Comparison of ENCODE assay signal across 1 cellular context in the genomic region with DNA sequence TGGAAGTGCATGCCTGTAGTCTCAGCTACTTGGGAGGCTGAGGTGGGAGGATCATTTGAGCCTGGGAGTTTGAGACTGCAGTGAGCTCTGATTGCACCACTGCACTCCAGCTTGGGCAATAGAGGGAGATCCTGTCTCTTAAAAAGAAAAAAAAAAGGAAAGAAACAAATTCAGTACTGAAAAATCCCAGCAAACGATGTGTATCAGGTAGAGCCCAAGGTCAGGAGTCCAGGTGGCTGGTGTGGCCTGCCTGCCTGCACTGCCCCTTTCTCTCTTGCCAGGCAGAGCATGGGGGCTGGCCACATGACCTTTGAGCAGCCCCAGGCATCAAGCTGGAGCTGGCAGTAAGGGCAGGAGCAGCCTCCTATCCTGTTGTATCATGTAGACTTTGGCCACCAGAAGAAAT.
TF ChIP-seq lines count a peak whose summit lies in the region.

No MANE protein-coding gene starts in this region.

TF ChIP-seq in HepG2, 621 proteins besides CTCF, POLR2A, EP300 and RAD21 (continued from another document and continues in another):
- no peak for TF ChIP-seq HNF1A (IDR thresholded peaks at IDR 0.05; ENCODE audit: low read depth)
- no peak for TF ChIP-seq HNF1A (CRISPR knock-in tag; IDR thresholded peaks at IDR 0.05; ENCODE audit: borderline replicate concordance)
- no peak for TF ChIP-seq ZNF17 (CRISPR knock-in tag; IDR thresholded peaks at IDR 0.05)
- no peak for TF ChIP-seq ZIK1 (CRISPR knock-in tag; IDR thresholded peaks at IDR 0.05; ENCODE audit: borderline replicate concordance, low read depth)
- peak; percentile 21; the same call in 1 of the 2 replicates for TF ChIP-seq FOXP4 (CRISPR knock-in tag; IDR thresholded peaks at IDR 0.05)
- no peak for TF ChIP-seq TMF1 (CRISPR knock-in tag; IDR thresholded peaks at IDR 0.05; ENCODE audit: low read depth)
- no peak for TF ChIP-seq ZNF563 (CRISPR knock-in tag; IDR thresholded peaks at IDR 0.05)
- TF ChIP-seq ZNF788 (CRISPR knock-in tag; IDR thresholded peaks at IDR 0.05; ENCODE audit: borderline replicate concordance), result no peak; the same call in 1 of the 2 replicates
- TF ChIP-seq ZNF44 (CRISPR knock-in tag; IDR thresholded peaks at IDR 0.05), result no peak
- no peak for TF ChIP-seq ZNF446 (CRISPR knock-in tag; IDR thresholded peaks at IDR 0.05)
- no peak for TF ChIP-seq CAMTA2 (CRISPR knock-in tag; IDR thresholded peaks at IDR 0.05; ENCODE audit: borderline replicate concordance)
- no peak for TF ChIP-seq ZNF674 (CRISPR knock-in tag; IDR thresholded peaks at IDR 0.05; ENCODE audit: low read depth)
- TF ChIP-seq ATF7-NPFF (CRISPR knock-in tag; IDR thresholded peaks at IDR 0.05; ENCODE audit: low read depth), result no peak
- no peak; the same call in 1 of the 2 replicates for TF ChIP-seq SOX5 (CRISPR knock-in tag; IDR thresholded peaks at IDR 0.05; ENCODE audit: borderline replicate concordance)
- TF ChIP-seq FOXA1 (IDR thresholded peaks at IDR 0.05), result no peak
- TF ChIP-seq FOXA1 (CRISPR knock-in tag; IDR thresholded peaks at IDR 0.05), result peak; percentile 24; the same call in 1 of the 2 replicates
- TF ChIP-seq KLF6 (CRISPR knock-in tag; IDR thresholded peaks at IDR 0.05), result no peak
- TF ChIP-seq ASH2L (IDR thresholded peaks at IDR 0.05; ENCODE audit: insufficient read length, low read depth, low read length), result peak; percentile 38
- no peak for TF ChIP-seq TGIF2 (CRISPR knock-in tag; IDR thresholded peaks at IDR 0.05)
- no peak for TF ChIP-seq SNRNP70 (IDR thresholded peaks at IDR 0.05; ENCODE audit: low read depth, low read length)
- TF ChIP-seq TRAFD1 (CRISPR knock-in tag; IDR thresholded peaks at IDR 0.05; ENCODE audit: borderline replicate concordance), result no peak
- no peak for TF ChIP-seq ZBTB7A (CRISPR knock-in tag; IDR thresholded peaks at IDR 0.05)
- peak; percentile 67 for TF ChIP-seq ZMYM4 (CRISPR knock-in tag; IDR thresholded peaks at IDR 0.05)
- TF ChIP-seq MIER2 (CRISPR knock-in tag; IDR thresholded peaks at IDR 0.05), result 0 out of 2 replicates have a peak, but pooled peaks have one; percentile 11
- no peak for TF ChIP-seq ZZZ3 (CRISPR knock-in tag; IDR thresholded peaks at IDR 0.05; ENCODE audit: borderline replicate concordance)
- no peak for TF ChIP-seq ZNF773 (CRISPR knock-in tag; IDR thresholded peaks at IDR 0.05; ENCODE audit: borderline replicate concordance)
- TF ChIP-seq ZNF124 (CRISPR knock-in tag; IDR thresholded peaks at IDR 0.05), result no peak
- TF ChIP-seq NCOA2 (CRISPR knock-in tag; IDR thresholded peaks at IDR 0.05), result peak; percentile 42
- TF ChIP-seq MIXL1 (CRISPR knock-in tag; IDR thresholded peaks at IDR 0.05), result no peak
- TF ChIP-seq MATR3 (CRISPR knock-in tag; IDR thresholded peaks at IDR 0.05), result no peak
- no peak for TF ChIP-seq ARNTL (CRISPR knock-in tag; IDR thresholded peaks at IDR 0.05)
- TF ChIP-seq ZNF512B (CRISPR knock-in tag; IDR thresholded peaks at IDR 0.05; ENCODE audit: borderline replicate concordance), result no peak
- TF ChIP-seq TEAD2 (CRISPR knock-in tag; IDR thresholded peaks at IDR 0.05), result no peak
- TF ChIP-seq ZSCAN22 (CRISPR knock-in tag; IDR thresholded peaks at IDR 0.05), result no peak
- TF ChIP-seq GATA4 (IDR thresholded peaks at IDR 0.05; ENCODE audit: borderline replicate concordance, low read depth), result no peak
- TF ChIP-seq, protein P1, sequence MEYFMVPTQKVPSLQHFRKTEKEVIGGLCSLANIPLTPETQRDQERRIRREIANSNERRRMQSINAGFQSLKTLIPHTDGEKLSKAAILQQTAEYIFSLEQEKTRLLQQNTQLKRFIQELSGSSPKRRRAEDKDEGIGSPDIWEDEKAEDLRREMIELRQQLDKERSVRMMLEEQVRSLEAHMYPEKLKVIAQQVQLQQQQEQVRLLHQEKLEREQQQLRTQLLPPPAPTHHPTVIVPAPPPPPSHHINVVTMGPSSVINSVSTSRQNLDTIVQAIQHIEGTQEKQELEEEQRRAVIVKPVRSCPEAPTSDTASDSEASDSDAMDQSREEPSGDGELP (IDR thresholded peaks at IDR 0.05; ENCODE audit: borderline replicate concordance, low read depth), result peak; percentile 50; the same call in 1 of the 2 replicates
- TF ChIP-seq XBP1 (CRISPR knock-in tag; IDR thresholded peaks at IDR 0.05), result no peak
- TF ChIP-seq SPEN (CRISPR knock-in tag; IDR thresholded peaks at IDR 0.05; ENCODE audit: low read depth), result no peak
- TF ChIP-seq ATF5 (CRISPR knock-in tag; IDR thresholded peaks at IDR 0.05; ENCODE audit: low read depth), result no peak
- TF ChIP-seq MAFF (IDR thresholded peaks at IDR 0.05; ENCODE audit: low read depth, low read length), result no peak
- TF ChIP-seq REL (CRISPR knock-in tag; conservative IDR thresholded peaks at IDR 0.05), result no peak
- TF ChIP-seq ZNF232 (CRISPR knock-in tag; IDR thresholded peaks at IDR 0.05; ENCODE audit: borderline replicate concordance), result no peak
- TF ChIP-seq HOXA7 (CRISPR knock-in tag; IDR thresholded peaks at IDR 0.05), result no peak
- TF ChIP-seq, protein P2, sequence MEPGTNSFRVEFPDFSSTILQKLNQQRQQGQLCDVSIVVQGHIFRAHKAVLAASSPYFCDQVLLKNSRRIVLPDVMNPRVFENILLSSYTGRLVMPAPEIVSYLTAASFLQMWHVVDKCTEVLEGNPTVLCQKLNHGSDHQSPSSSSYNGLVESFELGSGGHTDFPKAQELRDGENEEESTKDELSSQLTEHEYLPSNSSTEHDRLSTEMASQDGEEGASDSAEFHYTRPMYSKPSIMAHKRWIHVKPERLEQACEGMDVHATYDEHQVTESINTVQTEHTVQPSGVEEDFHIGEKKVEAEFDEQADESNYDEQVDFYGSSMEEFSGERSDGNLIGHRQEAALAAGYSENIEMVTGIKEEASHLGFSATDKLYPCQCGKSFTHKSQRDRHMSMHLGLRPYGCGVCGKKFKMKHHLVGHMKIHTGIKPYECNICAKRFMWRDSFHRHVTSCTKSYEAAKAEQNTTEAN (CRISPR knock-in tag; conservative IDR thresholded peaks at IDR 0.05), result peak; percentile 74; the same call in 1 of the 2 replicates
- TF ChIP-seq ZNF639 (CRISPR knock-in tag; conservative IDR thresholded peaks at IDR 0.05), result no peak
- TF ChIP-seq HHEX (CRISPR knock-in tag; IDR thresholded peaks at IDR 0.05), result no peak
- no peak for TF ChIP-seq JUND (CRISPR knock-in tag; IDR thresholded peaks at IDR 0.05)
- no peak for TF ChIP-seq XRCC5 (optimal IDR thresholded peaks at IDR 0.05; ENCODE audit: low read length)
- no peak for TF ChIP-seq ZKSCAN5 (CRISPR knock-in tag; IDR thresholded peaks at IDR 0.05)
- TF ChIP-seq NFIC (IDR thresholded peaks at IDR 0.05; ENCODE audit: low read length), result no peak
- TF ChIP-seq PPARG (CRISPR knock-in tag; conservative IDR thresholded peaks at IDR 0.05), result 0 out of 2 replicates have a peak, but pooled peaks have one; percentile 33
- peak; percentile 52; the same call in 1 of the 2 replicates for TF ChIP-seq ZGPAT (CRISPR knock-in tag; IDR thresholded peaks at IDR 0.05)
- TF ChIP-seq ZNF501 (CRISPR knock-in tag; IDR thresholded peaks at IDR 0.05), result no peak
- no peak for TF ChIP-seq TCF12 (IDR thresholded peaks at IDR 0.05)
- no peak for TF ChIP-seq TCF12 (CRISPR knock-in tag; IDR thresholded peaks at IDR 0.05)
